14 cellular contexts compared by ENCODE assay signal in the genomic region with DNA sequence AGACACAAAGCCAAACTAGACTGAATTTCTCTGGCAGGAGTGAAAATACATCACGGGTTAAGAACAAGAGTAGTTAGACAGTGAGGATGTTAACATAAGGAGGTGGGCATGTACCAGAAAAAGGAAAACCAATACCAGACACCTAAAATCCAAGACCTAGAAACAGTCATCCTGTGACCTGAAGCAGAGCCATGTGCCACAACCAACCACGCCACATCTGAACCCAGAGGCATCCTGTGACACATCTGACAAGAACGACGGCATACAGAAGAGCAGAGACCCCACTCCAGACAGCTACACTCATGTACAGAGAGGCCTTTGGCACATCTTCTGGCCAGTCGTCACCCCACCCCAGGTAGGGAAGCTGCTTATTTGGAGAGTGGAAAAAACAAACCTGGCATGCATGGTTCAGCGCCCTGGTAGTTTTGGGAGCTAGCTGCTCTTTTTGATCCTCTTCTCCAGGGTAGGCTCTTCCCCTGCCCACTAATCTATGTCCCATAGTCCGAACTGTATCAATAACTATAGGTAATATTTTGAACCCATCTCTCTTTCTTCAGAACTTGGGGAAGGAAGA.
A peak's percentile ranks its signal among the peaks of the same experiment; 100 is the strongest.
DNase-seq lines count a peak whose midpoint lies in the region; ATAC-seq, FAIRE-seq and TF ChIP-seq lines count a peak whose summit lies in the region.
"Had no signal": no experiment of that assay in that cellular context is flagged by ENCODE, and none has a peak within 500 bp of the region (broad histone marks: within the 10 kb centered on the region; RNA-seq: fewer than 3 reads in every experiment).

No MANE protein-coding gene starts in this region.

- H3K4me1 Mint-ChIP-seq in T-helper 2 cell treated with Interferon-gamma antibody and Interleukin-4, amounts not matched to agents 5 μg/mL and 100 μg/mL, for 36 hours (ENCODE audit: low read depth), result peaks cover 38% of the 10 kb centered on the region

- intact Hi-C loops in sciatic nerve (cut with DNase I) (no loop called here), esophagus muscularis mucosa (cut with DNase I) (no loop called here), left colon (cut with DNase I, micrococcal nuclease) (no loop called here)

- no peak for TF ChIP-seq EP300 in esophagus muscularis mucosa (IDR thresholded peaks at IDR 0.05)

- in situ Hi-C loops in G401 (cut with HindIII; ENCODE audit: low sequenced_read_pairs), result no loop called here

- peaks cover 29% of the 10 kb centered on the region for H3K36me3 Mint-ChIP-seq in T-helper 2 cell treated with Interferon-gamma antibody and Interleukin-4, amounts not matched to agents 5 μg/mL and 100 μg/mL, for 36 hours (ENCODE audit: low read depth)

- no peak for TF ChIP-seq POLR2A in esophagus muscularis mucosa (IDR thresholded peaks at IDR 0.05; ENCODE audit: low read depth)

- peak; percentile 10 for DNase-seq in activated T-cell treated with anti-CD3 and anti-CD28 coated beads for 48 hours (ENCODE audit: low read depth)
- DNase-seq in activated T-cell treated with anti-CD3 and anti-CD28 coated beads, Interleukin-2, amount 50 U/mL, for 1 hour, result no peak
- no peak for DNase-seq in T-helper 2 cell treated with Interferon-gamma antibody and Interleukin-4, amounts not matched to agents 5 μg/mL and 100 μg/mL, for 36 hours (ENCODE audit: low spot score)
- no peak for DNase-seq in bronchial epithelial cell (ENCODE audit: low read depth)
- DNase-seq in sciatic nerve (ENCODE audit: low spot score), result no peak
- DNase-seq in G401 (ENCODE audit: low spot score), result no peak
- no peak for DNase-seq in esophagus muscularis mucosa (ENCODE audit: extremely low spot score)
- no peak for DNase-seq in left colon
- DNase-seq: hypothalamus, NCI-H748 treated with DMSO at 0.1 percent for 48 hours, ovary, PC-9, spleen had no signal

- peak; percentile 62 for FAIRE-seq in bronchial epithelial cell (lab: Jason Lieb, UNC)
- FAIRE-seq: K562 had no signal

- peak; percentile 23 for ATAC-seq in sciatic nerve
- no peak for ATAC-seq in left colon

- H3K9me3 Mint-ChIP-seq in T-helper 2 cell treated with Interferon-gamma antibody and Interleukin-4, amounts not matched to agents 5 μg/mL and 100 μg/mL, for 36 hours, result no peaks in the 10 kb centered on the region

- H3K4me3 ChIP-seq in bronchial epithelial cell (ENCODE audit: low read depth, low read length) (no peak overlapping the region), esophagus muscularis mucosa (no peak overlapping the region)
- H3K4me3 ChIP-seq: K562, ovary, PC-9, spleen had no signal

- 86% methylated on average over 7 of the region's 7 CpGs for WGBS in esophagus muscularis mucosa

- H3K9me3 ChIP-seq in esophagus muscularis mucosa, result no peaks in the 10 kb centered on the region
- H3K9me3 ChIP-seq: ovary, spleen had no signal

- H3K27me3 ChIP-seq in bronchial epithelial cell (ENCODE audit: control insufficient read depth, insufficient read depth, low read length) (no peaks in the 10 kb centered on the region), esophagus muscularis mucosa (no peaks in the 10 kb centered on the region)
- H3K27me3 ChIP-seq: ovary, spleen had no signal

- peaks cover 63 to 89% (median 80%) of the 10 kb centered on the region in 4 donors for H3K4me1 ChIP-seq in esophagus muscularis mucosa

- peak overlapping the region; percentile 45 for H3K27ac Mint-ChIP-seq in T-helper 2 cell treated with Interferon-gamma antibody and Interleukin-4, amounts not matched to agents 5 μg/mL and 100 μg/mL, for 36 hours

- H3K36me3 ChIP-seq in bronchial epithelial cell (ENCODE audit: control insufficient read depth, insufficient read depth, low read length) (peaks cover 2% of the 10 kb centered on the region), esophagus muscularis mucosa (peaks cover 0 to 14% (median 5%) of the 10 kb centered on the region in 4 donors)
- H3K36me3 ChIP-seq: ovary had no signal

- no peak overlapping the region for H3K4me3 Mint-ChIP-seq in T-helper 2 cell treated with Interferon-gamma antibody and Interleukin-4, amounts not matched to agents 5 μg/mL and 100 μg/mL, for 36 hours

- no peaks in the 10 kb centered on the region for H3K27me3 Mint-ChIP-seq in T-helper 2 cell treated with Interferon-gamma antibody and Interleukin-4, amounts not matched to agents 5 μg/mL and 100 μg/mL, for 36 hours (ENCODE audit: low read depth)

- peak overlapping the region in 1 of 4 donors; percentile 21 for H3K27ac ChIP-seq in esophagus muscularis mucosa (replicated peaks in 1 of 4)
- H3K27ac ChIP-seq: ovary, PC-9 had no signal

- no peak for TF ChIP-seq CTCF in bronchial epithelial cell (IDR thresholded peaks at IDR 0.05; ENCODE audit: insufficient read depth, low read length, severe bottlenecking)
- no peak for TF ChIP-seq CTCF in esophagus muscularis mucosa (IDR thresholded peaks at IDR 0.05)
